In the genomic region with DNA sequence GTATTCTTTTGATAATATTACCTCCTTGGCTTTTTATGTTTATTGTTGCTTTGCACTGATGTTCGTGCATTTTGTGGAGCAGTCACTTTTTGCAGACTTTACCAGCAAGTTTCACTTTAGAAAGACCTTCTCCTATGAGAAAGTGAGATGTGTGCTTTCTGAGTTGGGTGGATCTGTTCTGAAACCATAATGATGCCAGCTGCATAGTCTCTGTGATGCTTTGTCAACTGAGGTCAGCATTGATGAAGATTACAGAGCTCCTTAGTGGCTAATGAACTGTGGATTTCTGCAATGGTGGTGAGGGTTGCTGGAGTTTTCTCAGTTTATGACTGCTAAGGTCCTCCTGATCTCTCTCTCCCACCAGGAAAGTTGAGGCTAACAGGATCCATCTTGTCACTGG, we compare ENCODE assay signal across 23 cellular contexts.
"Had no signal": no experiment of that assay in that cellular context is flagged by ENCODE, and none has a peak within 500 bp of the region (broad histone marks: within the 10 kb centered on the region; RNA-seq: fewer than 3 reads in every experiment).

No MANE protein-coding gene starts in this region.

- H3K27ac ChIP-seq: HL-60, RWPE1, SJCRH30 had no signal

- H3K4me3 ChIP-seq: SJCRH30 had no signal

- H3K27me3 ChIP-seq: SJCRH30 had no signal

- H3K9me3 ChIP-seq: SJCRH30 had no signal

- ATAC-seq: SK-N-SH treated with all-trans-retinoic acid at 6 μM for 48 hours had no signal

- H3K36me3 ChIP-seq: SJCRH30 had no signal

- DNase-seq: Kasumi-1, KBM-7, MV-4-11, NCI-H1048, NCI-H1105, NCI-H1417, NCI-H1436 treated with DMSO at 0.1 percent for 48 hours, NCI-H1694, NCI-H187 treated with DMSO at 0.1 percent for 48 hours, NCI-H2029 treated with DMSO at 0.1 percent for 48 hours, NCI-H2107, NCI-H2227 treated with DMSO at 0.1 percent for 48 hours, NCI-H524, NCI-H526 treated with DMSO at 0.1 percent for 48 hours, NCI-H748 treated with DMSO at 0.1 percent for 48 hours, SHP77, SJCRH30, T-helper 1 cell had no signal

- H3K4me1 ChIP-seq: SJCRH30 had no signal

- FAIRE-seq: HTR-8/SVneo, RCC 7860 had no signal
